Comparison of ENCODE assay signal across 1 cellular context in genomic region chr15:95709959-95710695, GRCh38.
TF ChIP-seq lines count a peak whose summit lies in the region.

No MANE protein-coding gene starts in this region.

TF ChIP-seq in K562, 482 proteins besides CTCF, POLR2A, EP300 and RAD21 (continued from another document and continues in another):
- TF ChIP-seq YY1 (IDR thresholded peaks at IDR 0.05; ENCODE audit: borderline replicate concordance in 1 of 3, control insufficient read depth in 1 of 3, extremely low read depth in 1 of 3, insufficient read depth in 3 of 3, insufficient read length in 1 of 3, insufficient replicate concordance in 2 of 3, low read depth in 1 of 3, low read length in 2 of 3) (no peak), RCOR1 (IDR thresholded peaks at IDR 0.05; ENCODE audit: borderline replicate concordance in 1 of 2, low read depth in 2 of 2, low read length in 2 of 2) (peak; percentile 46 to 89; a peak in 3 of 4 replicates), SP2 (IDR thresholded peaks at IDR 0.05; ENCODE audit: extremely low read depth, low read depth, low read length, poor library complexity, severe bottlenecking) (no peak), PYGO2 (tag; IDR thresholded peaks at IDR 0.05) (peak; percentile 93), HOMEZ (CRISPR knock-in tag; IDR thresholded peaks at IDR 0.05) (no peak), ZFP91 (CRISPR knock-in tag; IDR thresholded peaks at IDR 0.05) (no peak), ZNF77 (CRISPR knock-in tag; IDR thresholded peaks at IDR 0.05) (no peak), SIRT6 (IDR thresholded peaks at IDR 0.05; ENCODE audit: low read depth, low read length) (no peak), ZNF785 (CRISPR knock-in tag; IDR thresholded peaks at IDR 0.05) (no peak), CBX2 (IDR thresholded peaks at IDR 0.05; ENCODE audit: insufficient read depth, low read length, poor library complexity, severe bottlenecking) (no peak), ZNF644 (tag; IDR thresholded peaks at IDR 0.05; ENCODE audit: low read depth) (peak; percentile 94), CAMTA2 (CRISPR knock-in tag; conservative IDR thresholded peaks at IDR 0.05) (no peak), CBX8 (IDR thresholded peaks at IDR 0.05; ENCODE audit: borderline replicate concordance, extremely low read depth, low read depth, low read length, poor library complexity, severe bottlenecking) (no peak), HDGF (IDR thresholded peaks at IDR 0.05) (no peak), TAF7 (tag; IDR thresholded peaks at IDR 0.05) (no peak), ZNF696 (CRISPR knock-in tag; conservative IDR thresholded peaks at IDR 0.05) (no peak), KLF13 (tag; IDR thresholded peaks at IDR 0.05; ENCODE audit: borderline replicate concordance, low read depth) (no peak), RBM14 (IDR thresholded peaks at IDR 0.05; ENCODE audit: borderline replicate concordance, insufficient read depth, low read depth, low read length) (no peak), AFF1 (IDR thresholded peaks at IDR 0.05; ENCODE audit: low read depth in 1 of 2, partially characterized antibody in 2 of 2) (peak in 1 of 2 experiments; percentile 87), PRMT5 (CRISPR knock-in tag; IDR thresholded peaks at IDR 0.05) (no peak), CSDE1 (IDR thresholded peaks at IDR 0.05) (no peak), EWSR1 (IDR thresholded peaks at IDR 0.05; ENCODE audit: borderline replicate concordance, low read depth, partially characterized antibody) (no peak), ZNF347 (CRISPR knock-in tag; IDR thresholded peaks at IDR 0.05; ENCODE audit: low read depth) (no peak), CCNT2 (IDR thresholded peaks at IDR 0.05; ENCODE audit: borderline replicate concordance, extremely low read depth, insufficient read length, low read depth, low read length) (peak; percentile 97), ZNF551 (CRISPR knock-in tag; IDR thresholded peaks at IDR 0.05) (no peak), ZNF75A (CRISPR knock-in tag; IDR thresholded peaks at IDR 0.05) (no peak), TAF9B (IDR thresholded peaks at IDR 0.05; ENCODE audit: partially characterized antibody) (peak; percentile 73), ETV1 (tag; conservative IDR thresholded peaks at IDR 0.05; ENCODE audit: low read depth) (no peak; the same call in 1 of the 2 replicates), MTF1 (CRISPR knock-in tag; IDR thresholded peaks at IDR 0.05; ENCODE audit: borderline replicate concordance) (no peak)
- TF ChIP-seq, protein P1, sequence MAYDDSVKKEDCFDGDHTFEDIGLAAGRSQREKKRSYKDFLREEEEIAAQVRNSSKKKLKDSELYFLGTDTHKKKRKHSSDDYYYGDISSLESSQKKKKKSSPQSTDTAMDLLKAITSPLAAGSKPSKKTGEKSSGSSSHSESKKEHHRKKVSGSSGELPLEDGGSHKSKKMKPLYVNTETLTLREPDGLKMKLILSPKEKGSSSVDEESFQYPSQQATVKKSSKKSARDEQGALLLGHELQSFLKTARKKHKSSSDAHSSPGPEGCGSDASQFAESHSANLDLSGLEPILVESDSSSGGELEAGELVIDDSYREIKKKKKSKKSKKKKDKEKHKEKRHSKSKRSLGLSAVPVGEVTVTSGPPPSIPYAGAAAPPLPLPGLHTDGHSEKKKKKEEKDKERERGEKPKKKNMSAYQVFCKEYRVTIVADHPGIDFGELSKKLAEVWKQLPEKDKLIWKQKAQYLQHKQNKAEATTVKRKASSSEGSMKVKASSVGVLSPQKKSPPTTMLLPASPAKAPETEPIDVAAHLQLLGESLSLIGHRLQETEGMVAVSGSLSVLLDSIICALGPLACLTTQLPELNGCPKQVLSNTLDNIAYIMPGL (CRISPR knock-in tag; IDR thresholded peaks at IDR 0.05), result no peak
- TF ChIP-seq, protein P2, sequence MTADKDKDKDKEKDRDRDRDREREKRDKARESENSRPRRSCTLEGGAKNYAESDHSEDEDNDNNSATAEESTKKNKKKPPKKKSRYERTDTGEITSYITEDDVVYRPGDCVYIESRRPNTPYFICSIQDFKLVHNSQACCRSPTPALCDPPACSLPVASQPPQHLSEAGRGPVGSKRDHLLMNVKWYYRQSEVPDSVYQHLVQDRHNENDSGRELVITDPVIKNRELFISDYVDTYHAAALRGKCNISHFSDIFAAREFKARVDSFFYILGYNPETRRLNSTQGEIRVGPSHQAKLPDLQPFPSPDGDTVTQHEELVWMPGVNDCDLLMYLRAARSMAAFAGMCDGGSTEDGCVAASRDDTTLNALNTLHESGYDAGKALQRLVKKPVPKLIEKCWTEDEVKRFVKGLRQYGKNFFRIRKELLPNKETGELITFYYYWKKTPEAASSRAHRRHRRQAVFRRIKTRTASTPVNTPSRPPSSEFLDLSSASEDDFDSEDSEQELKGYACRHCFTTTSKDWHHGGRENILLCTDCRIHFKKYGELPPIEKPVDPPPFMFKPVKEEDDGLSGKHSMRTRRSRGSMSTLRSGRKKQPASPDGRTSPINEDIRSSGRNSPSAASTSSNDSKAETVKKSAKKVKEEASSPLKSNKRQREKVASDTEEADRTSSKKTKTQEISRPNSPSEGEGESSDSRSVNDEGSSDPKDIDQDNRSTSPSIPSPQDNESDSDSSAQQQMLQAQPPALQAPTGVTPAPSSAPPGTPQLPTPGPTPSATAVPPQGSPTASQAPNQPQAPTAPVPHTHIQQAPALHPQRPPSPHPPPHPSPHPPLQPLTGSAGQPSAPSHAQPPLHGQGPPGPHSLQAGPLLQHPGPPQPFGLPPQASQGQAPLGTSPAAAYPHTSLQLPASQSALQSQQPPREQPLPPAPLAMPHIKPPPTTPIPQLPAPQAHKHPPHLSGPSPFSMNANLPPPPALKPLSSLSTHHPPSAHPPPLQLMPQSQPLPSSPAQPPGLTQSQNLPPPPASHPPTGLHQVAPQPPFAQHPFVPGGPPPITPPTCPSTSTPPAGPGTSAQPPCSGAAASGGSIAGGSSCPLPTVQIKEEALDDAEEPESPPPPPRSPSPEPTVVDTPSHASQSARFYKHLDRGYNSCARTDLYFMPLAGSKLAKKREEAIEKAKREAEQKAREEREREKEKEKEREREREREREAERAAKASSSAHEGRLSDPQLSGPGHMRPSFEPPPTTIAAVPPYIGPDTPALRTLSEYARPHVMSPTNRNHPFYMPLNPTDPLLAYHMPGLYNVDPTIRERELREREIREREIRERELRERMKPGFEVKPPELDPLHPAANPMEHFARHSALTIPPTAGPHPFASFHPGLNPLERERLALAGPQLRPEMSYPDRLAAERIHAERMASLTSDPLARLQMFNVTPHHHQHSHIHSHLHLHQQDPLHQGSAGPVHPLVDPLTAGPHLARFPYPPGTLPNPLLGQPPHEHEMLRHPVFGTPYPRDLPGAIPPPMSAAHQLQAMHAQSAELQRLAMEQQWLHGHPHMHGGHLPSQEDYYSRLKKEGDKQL (CRISPR knock-in tag; IDR thresholded peaks at IDR 0.05; ENCODE audit: borderline replicate concordance), result no peak
- TF ChIP-seq, protein P3, sequence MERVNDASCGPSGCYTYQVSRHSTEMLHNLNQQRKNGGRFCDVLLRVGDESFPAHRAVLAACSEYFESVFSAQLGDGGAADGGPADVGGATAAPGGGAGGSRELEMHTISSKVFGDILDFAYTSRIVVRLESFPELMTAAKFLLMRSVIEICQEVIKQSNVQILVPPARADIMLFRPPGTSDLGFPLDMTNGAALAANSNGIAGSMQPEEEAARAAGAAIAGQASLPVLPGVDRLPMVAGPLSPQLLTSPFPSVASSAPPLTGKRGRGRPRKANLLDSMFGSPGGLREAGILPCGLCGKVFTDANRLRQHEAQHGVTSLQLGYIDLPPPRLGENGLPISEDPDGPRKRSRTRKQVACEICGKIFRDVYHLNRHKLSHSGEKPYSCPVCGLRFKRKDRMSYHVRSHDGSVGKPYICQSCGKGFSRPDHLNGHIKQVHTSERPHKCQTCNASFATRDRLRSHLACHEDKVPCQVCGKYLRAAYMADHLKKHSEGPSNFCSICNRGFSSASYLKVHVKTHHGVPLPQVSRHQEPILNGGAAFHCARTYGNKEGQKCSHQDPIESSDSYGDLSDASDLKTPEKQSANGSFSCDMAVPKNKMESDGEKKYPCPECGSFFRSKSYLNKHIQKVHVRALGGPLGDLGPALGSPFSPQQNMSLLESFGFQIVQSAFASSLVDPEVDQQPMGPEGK (CRISPR knock-in tag; IDR thresholded peaks at IDR 0.05; ENCODE audit: borderline replicate concordance), result no peak
- TF ChIP-seq, protein P4, sequence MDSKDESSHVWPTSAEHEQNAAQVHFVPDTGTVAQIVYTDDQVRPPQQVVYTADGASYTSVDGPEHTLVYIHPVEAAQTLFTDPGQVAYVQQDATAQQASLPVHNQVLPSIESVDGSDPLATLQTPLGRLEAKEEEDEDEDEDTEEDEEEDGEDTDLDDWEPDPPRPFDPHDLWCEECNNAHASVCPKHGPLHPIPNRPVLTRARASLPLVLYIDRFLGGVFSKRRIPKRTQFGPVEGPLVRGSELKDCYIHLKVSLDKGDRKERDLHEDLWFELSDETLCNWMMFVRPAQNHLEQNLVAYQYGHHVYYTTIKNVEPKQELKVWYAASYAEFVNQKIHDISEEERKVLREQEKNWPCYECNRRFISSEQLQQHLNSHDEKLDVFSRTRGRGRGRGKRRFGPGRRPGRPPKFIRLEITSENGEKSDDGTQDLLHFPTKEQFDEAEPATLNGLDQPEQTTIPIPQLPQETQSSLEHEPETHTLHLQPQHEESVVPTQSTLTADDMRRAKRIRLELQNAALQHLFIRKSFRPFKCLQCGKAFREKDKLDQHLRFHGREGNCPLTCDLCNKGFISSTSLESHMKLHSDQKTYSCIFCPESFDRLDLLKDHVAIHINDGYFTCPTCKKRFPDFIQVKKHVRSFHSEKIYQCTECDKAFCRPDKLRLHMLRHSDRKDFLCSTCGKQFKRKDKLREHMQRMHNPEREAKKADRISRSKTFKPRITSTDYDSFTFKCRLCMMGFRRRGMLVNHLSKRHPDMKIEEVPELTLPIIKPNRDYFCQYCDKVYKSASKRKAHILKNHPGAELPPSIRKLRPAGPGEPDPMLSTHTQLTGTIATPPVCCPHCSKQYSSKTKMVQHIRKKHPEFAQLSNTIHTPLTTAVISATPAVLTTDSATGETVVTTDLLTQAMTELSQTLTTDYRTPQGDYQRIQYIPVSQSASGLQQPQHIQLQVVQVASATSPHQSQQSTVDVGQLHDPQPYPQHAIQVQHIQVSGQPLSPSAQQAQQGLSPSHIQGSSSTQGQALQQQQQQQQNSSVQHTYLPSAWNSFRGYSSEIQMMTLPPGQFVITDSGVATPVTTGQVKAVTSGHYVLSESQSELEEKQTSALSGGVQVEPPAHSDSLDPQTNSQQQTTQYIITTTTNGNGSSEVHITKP (IDR thresholded peaks at IDR 0.05; ENCODE audit: partially characterized antibody), result no peak
